Comparison of ENCODE assay signal across 1 cellular context in genomic region chr2:238554468-238555184, GRCh38.
TF ChIP-seq lines count a peak whose summit lies in the region.

No MANE protein-coding gene starts in this region.

TF ChIP-seq in H1, 55 proteins besides CTCF, POLR2A, EP300 and RAD21 (continued from another document):
- TF ChIP-seq, protein P1, sequence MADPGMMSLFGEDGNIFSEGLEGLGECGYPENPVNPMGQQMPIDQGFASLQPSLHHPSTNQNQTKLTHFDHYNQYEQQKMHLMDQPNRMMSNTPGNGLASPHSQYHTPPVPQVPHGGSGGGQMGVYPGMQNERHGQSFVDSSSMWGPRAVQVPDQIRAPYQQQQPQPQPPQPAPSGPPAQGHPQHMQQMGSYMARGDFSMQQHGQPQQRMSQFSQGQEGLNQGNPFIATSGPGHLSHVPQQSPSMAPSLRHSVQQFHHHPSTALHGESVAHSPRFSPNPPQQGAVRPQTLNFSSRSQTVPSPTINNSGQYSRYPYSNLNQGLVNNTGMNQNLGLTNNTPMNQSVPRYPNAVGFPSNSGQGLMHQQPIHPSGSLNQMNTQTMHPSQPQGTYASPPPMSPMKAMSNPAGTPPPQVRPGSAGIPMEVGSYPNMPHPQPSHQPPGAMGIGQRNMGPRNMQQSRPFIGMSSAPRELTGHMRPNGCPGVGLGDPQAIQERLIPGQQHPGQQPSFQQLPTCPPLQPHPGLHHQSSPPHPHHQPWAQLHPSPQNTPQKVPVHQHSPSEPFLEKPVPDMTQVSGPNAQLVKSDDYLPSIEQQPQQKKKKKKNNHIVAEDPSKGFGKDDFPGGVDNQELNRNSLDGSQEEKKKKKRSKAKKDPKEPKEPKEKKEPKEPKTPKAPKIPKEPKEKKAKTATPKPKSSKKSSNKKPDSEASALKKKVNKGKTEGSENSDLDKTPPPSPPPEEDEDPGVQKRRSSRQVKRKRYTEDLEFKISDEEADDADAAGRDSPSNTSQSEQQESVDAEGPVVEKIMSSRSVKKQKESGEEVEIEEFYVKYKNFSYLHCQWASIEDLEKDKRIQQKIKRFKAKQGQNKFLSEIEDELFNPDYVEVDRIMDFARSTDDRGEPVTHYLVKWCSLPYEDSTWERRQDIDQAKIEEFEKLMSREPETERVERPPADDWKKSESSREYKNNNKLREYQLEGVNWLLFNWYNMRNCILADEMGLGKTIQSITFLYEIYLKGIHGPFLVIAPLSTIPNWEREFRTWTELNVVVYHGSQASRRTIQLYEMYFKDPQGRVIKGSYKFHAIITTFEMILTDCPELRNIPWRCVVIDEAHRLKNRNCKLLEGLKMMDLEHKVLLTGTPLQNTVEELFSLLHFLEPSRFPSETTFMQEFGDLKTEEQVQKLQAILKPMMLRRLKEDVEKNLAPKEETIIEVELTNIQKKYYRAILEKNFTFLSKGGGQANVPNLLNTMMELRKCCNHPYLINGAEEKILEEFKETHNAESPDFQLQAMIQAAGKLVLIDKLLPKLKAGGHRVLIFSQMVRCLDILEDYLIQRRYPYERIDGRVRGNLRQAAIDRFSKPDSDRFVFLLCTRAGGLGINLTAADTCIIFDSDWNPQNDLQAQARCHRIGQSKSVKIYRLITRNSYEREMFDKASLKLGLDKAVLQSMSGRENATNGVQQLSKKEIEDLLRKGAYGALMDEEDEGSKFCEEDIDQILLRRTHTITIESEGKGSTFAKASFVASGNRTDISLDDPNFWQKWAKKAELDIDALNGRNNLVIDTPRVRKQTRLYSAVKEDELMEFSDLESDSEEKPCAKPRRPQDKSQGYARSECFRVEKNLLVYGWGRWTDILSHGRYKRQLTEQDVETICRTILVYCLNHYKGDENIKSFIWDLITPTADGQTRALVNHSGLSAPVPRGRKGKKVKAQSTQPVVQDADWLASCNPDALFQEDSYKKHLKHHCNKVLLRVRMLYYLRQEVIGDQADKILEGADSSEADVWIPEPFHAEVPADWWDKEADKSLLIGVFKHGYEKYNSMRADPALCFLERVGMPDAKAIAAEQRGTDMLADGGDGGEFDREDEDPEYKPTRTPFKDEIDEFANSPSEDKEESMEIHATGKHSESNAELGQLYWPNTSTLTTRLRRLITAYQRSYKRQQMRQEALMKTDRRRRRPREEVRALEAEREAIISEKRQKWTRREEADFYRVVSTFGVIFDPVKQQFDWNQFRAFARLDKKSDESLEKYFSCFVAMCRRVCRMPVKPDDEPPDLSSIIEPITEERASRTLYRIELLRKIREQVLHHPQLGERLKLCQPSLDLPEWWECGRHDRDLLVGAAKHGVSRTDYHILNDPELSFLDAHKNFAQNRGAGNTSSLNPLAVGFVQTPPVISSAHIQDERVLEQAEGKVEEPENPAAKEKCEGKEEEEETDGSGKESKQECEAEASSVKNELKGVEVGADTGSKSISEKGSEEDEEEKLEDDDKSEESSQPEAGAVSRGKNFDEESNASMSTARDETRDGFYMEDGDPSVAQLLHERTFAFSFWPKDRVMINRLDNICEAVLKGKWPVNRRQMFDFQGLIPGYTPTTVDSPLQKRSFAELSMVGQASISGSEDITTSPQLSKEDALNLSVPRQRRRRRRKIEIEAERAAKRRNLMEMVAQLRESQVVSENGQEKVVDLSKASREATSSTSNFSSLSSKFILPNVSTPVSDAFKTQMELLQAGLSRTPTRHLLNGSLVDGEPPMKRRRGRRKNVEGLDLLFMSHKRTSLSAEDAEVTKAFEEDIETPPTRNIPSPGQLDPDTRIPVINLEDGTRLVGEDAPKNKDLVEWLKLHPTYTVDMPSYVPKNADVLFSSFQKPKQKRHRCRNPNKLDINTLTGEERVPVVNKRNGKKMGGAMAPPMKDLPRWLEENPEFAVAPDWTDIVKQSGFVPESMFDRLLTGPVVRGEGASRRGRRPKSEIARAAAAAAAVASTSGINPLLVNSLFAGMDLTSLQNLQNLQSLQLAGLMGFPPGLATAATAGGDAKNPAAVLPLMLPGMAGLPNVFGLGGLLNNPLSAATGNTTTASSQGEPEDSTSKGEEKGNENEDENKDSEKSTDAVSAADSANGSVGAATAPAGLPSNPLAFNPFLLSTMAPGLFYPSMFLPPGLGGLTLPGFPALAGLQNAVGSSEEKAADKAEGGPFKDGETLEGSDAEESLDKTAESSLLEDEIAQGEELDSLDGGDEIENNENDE (IDR thresholded peaks at IDR 0.05; ENCODE audit: insufficient replicate concordance, low read length), result no peak
- TF ChIP-seq PHF8 (conservative IDR thresholded peaks at IDR 0.05; ENCODE audit: low read depth, low read length) (no peak), BRCA1 (IDR thresholded peaks at IDR 0.05; ENCODE audit: low read depth, low read length) (no peak), E2F6 (IDR thresholded peaks at IDR 0.05) (no peak), SUZ12 (IDR thresholded peaks at IDR 0.05; ENCODE audit: low read length) (no peak), RXRA (IDR thresholded peaks at IDR 0.05; ENCODE audit: insufficient read depth, low read depth, low read length) (no peak), EZH2 (IDR thresholded peaks at IDR 0.05; ENCODE audit: low read depth, low read length, severe bottlenecking) (no peak), TCF12 (IDR thresholded peaks at IDR 0.05; ENCODE audit: low read depth, low read length) (no peak)
